In genomic region chr2:85583667-85584353, GRCh38 we compare ENCODE assay signal across 8 cellular contexts. TPM values are rescaled to one million over a fixed set of nuclear protein-coding genes. Genes with fewer than 3 reads are reported as not detected.
DNase-seq lines count a peak whose midpoint lies in the region; ATAC-seq and TF ChIP-seq lines count a peak whose summit lies in the region.

No MANE protein-coding gene starts in this region.

- peaks cover 56% of the 10 kb centered on the region for H3K4me1 Mint-ChIP-seq in T-helper 1 cell treated with Interleukin-12 subunit alpha and Interleukin-12 subunit beta and Interleukin-4 antibody, amounts not matched to agents 30 μg/mL and 1 μg/mL, for 36 hours (ENCODE audit: low read depth)

- TF ChIP-seq CTCF in left ventricle myocardium inferior (IDR thresholded peaks at IDR 0.05; ENCODE audit: borderline replicate concordance): no peak
- no peak for TF ChIP-seq CTCF in fibroblast of pulmonary artery (IDR thresholded peaks at IDR 0.05; ENCODE audit: low read length, missing control alignments)

- ATAC-seq in Right ventricle myocardium superior (ENCODE audit: poor library complexity): no peak
- no peak for ATAC-seq in HG03095 (IDR thresholded peaks at IDR 0.05; ENCODE audit: unreplicated experiment)

- H3K36me3 ChIP-seq in left ventricle myocardium inferior: no peaks in the 10 kb centered on the region

- no peaks in the 10 kb centered on the region for H3K9me3 ChIP-seq in left ventricle myocardium inferior (replicated peaks)

- H3K9me3 Mint-ChIP-seq in T-helper 1 cell treated with Interleukin-12 subunit alpha and Interleukin-12 subunit beta and Interleukin-4 antibody, amounts not matched to agents 30 μg/mL and 1 μg/mL, for 36 hours: no peaks in the 10 kb centered on the region

- H3K27ac Mint-ChIP-seq in T-helper 1 cell treated with Interleukin-12 subunit alpha and Interleukin-12 subunit beta and Interleukin-4 antibody, amounts not matched to agents 30 μg/mL and 1 μg/mL, for 36 hours: peak overlapping the region; percentile 80

- H3K36me3 Mint-ChIP-seq in T-helper 1 cell treated with Interleukin-12 subunit alpha and Interleukin-12 subunit beta and Interleukin-4 antibody, amounts not matched to agents 30 μg/mL and 1 μg/mL, for 36 hours (ENCODE audit: low read depth): peaks cover 32% of the 10 kb centered on the region

- H3K27ac ChIP-seq in left ventricle myocardium inferior (replicated peaks): peak overlapping the region; percentile 94

- peaks cover 70% of the 10 kb centered on the region for H3K4me1 ChIP-seq in left ventricle myocardium inferior

- H3K4me3 ChIP-seq in left ventricle myocardium inferior (peak overlapping the region; percentile 79), fibroblast of pulmonary artery (replicated peaks; ENCODE audit: low read depth, low read length) (peak overlapping the region; percentile 57)

- intact Hi-C loops in left ventricle myocardium inferior (cut with micrococcal nuclease) (no loop called here), Right ventricle myocardium superior (cut with DNase I) (no loop called here)

- DNase-seq in left ventricle myocardium inferior (no peak), Right ventricle myocardium superior (no peak), fibroblast of pulmonary artery (ENCODE audit: low read depth) (no peak), AML-193 (lab: John Stamatoyannopoulos, UW) (no peak), NCI-H510A (lab: John Stamatoyannopoulos, UW) (no peak)
- DNase-seq in stimulated activated CD4-positive, alpha-beta T cell treated with anti-CD3 and anti-CD28 coated beads, Interleukin-4, amount 100 ng/mL, for 24 hours: peak; percentile 30

- no peaks in the 10 kb centered on the region for H3K27me3 ChIP-seq in left ventricle myocardium inferior (ENCODE audit: low read depth)

- H3K4me3 Mint-ChIP-seq in T-helper 1 cell treated with Interleukin-12 subunit alpha and Interleukin-12 subunit beta and Interleukin-4 antibody, amounts not matched to agents 30 μg/mL and 1 μg/mL, for 36 hours: peak overlapping the region; percentile 77

- no peaks in the 10 kb centered on the region for H3K27me3 Mint-ChIP-seq in T-helper 1 cell treated with Interleukin-12 subunit alpha and Interleukin-12 subunit beta and Interleukin-4 antibody, amounts not matched to agents 30 μg/mL and 1 μg/mL, for 36 hours (ENCODE audit: low read depth)

RNA-seq across cellular contexts. Expression of gene VAMP5, which starts 0.4 kb away (rescaled TPM):
- total RNA-seq in left ventricle myocardium inferior: 47.3 TPM
- total RNA-seq in Right ventricle myocardium superior: 56.3 TPM

RNA-seq across cellular contexts. Expression of gene VAMP8, which starts 6.4 kb away (rescaled TPM):
- total RNA-seq in left ventricle myocardium inferior (15.5 TPM), Right ventricle myocardium superior (16.9 TPM)

RNA-seq across cellular contexts. Expression of gene RNF181, which starts 11.7 kb away (rescaled TPM):
- total RNA-seq in left ventricle myocardium inferior (89.2 TPM), Right ventricle myocardium superior (74.5 TPM)

RNA-seq across cellular contexts. Expression of gene TMEM150A, which starts 18.7 kb away (rescaled TPM):
- total RNA-seq in left ventricle myocardium inferior: 10.1 TPM
- total RNA-seq in Right ventricle myocardium superior: 9.5 TPM

RNA-seq across cellular contexts. Expression of gene GGCX, which starts 22.5 kb away (rescaled TPM):
- total RNA-seq in left ventricle myocardium inferior: 25.5 TPM
- 25.1 TPM for total RNA-seq in Right ventricle myocardium superior
